8 cellular contexts compared by ENCODE assay signal in genomic region chr12:88141774-88142609, GRCh38. TPM values are rescaled to one million over a fixed set of nuclear protein-coding genes. Genes with fewer than 3 reads are reported as not detected.
DNase-seq lines count a peak whose midpoint lies in the region; ATAC-seq lines count a peak whose summit lies in the region.

TSS of gene CEP290 (minus strand) at chr12:88142088. CDS start at chr12:88141307, 781 bp downstream.
TSS of gene TMTC3 (plus strand) at chr12:88142307. CDS start at chr12:88148316, 6,009 bp downstream.

- peak within 1 kb of the TSS; percentile 88 for H3K4me3 Mint-ChIP-seq in activated CD4-positive, alpha-beta T cell treated with anti-CD3 and anti-CD28 coated beads, Interleukin-2, amount 10 ng/mL, durations not matched to agents 7 days and 5 days

- H3K9me3 Mint-ChIP-seq in activated CD4-positive, alpha-beta T cell treated with anti-CD3 and anti-CD28 coated beads, Interleukin-2, amount 10 ng/mL, durations not matched to agents 7 days and 5 days = no peaks in the 10 kb centered on the region

- CTCF ChIA-PET in activated CD4-positive, alpha-beta T cell treated with anti-CD3 and anti-CD28 coated beads, Interleukin-2, amount 10 ng/mL, durations not matched to agents 7 days and 5 days (lab: Charles Lee) = interaction anchor here (0.6 to 1.9 kb wide), 4 partner anchors 11 to 47 kb away, joined by 3 to 6 read pairs (median 5); no protein-coding TSS in a partner anchor

- POLR2A ChIA-PET in activated CD4-positive, alpha-beta T cell treated with anti-CD3 and anti-CD28 coated beads, Interleukin-2, amount 10 ng/mL, durations not matched to agents 7 days and 5 days (lab: Charles Lee) = no interaction called here

- ATAC-seq in GM19351 (IDR thresholded peaks at IDR 0.05; ENCODE audit: unreplicated experiment) (peak; percentile 91), HG03520 (IDR thresholded peaks at IDR 0.05; ENCODE audit: unreplicated experiment) (peak; percentile 96), left colon (peak; percentile 94)

- H3K27ac Mint-ChIP-seq in activated CD4-positive, alpha-beta T cell treated with anti-CD3 and anti-CD28 coated beads, Interleukin-2, amount 10 ng/mL, durations not matched to agents 7 days and 5 days = peak within 1 kb of the TSS; percentile 93

- H3K4me1 Mint-ChIP-seq in activated CD4-positive, alpha-beta T cell treated with anti-CD3 and anti-CD28 coated beads, Interleukin-2, amount 10 ng/mL, durations not matched to agents 7 days and 5 days = peaks cover 32% of the 10 kb centered on the region

- H3K36me3 Mint-ChIP-seq in activated CD4-positive, alpha-beta T cell treated with anti-CD3 and anti-CD28 coated beads, Interleukin-2, amount 10 ng/mL, durations not matched to agents 7 days and 5 days (ENCODE audit: low read depth) = peaks cover 11% of the 10 kb centered on the region

- peak; percentile 85 to 99 (median 97) for DNase-seq in C1 segment of cervical spinal cord (lab: John Stamatoyannopoulos, UW)
- peak; percentile 99 for DNase-seq in NCI-H526 treated with DMSO at 0.1 percent for 48 hours (lab: John Stamatoyannopoulos, UW)
- peak; percentile 96 for DNase-seq in activated CD4-positive, alpha-beta T cell treated with anti-CD3 and anti-CD28 coated beads, Interleukin-2, amount 10 ng/mL, durations not matched to agents 7 days and 5 days
- peak; percentile 58 for DNase-seq in cortex of kidney (lab: John Stamatoyannopoulos, UW)
- DNase-seq in left colon = peak; percentile 95 to 98
- peak; percentile 78 to 82 for DNase-seq in stimulated activated CD4-positive, alpha-beta T cell treated with anti-CD3 and anti-CD28 coated beads, Interleukin-1b, Interleukin-23, amount 100 ng/mL, for 4 hours (ENCODE audit: low read depth in 2 of 2)

- no peaks in the 10 kb centered on the region for H3K27me3 Mint-ChIP-seq in activated CD4-positive, alpha-beta T cell treated with anti-CD3 and anti-CD28 coated beads, Interleukin-2, amount 10 ng/mL, durations not matched to agents 7 days and 5 days

- intact Hi-C loops in left colon (cut with DNase I, micrococcal nuclease) = no loop called here

RNA-seq across cellular contexts. Expression of gene CEP290, which starts in this region (rescaled TPM):
- 10 to 100 TPM; 10.9 to 12.2 TPM for total RNA-seq in activated CD4-positive, alpha-beta T cell treated with anti-CD3 and anti-CD28 coated beads, Interleukin-2, amount 10 ng/mL, durations not matched to agents 7 days and 5 days
- total RNA-seq in left colon = 1 to 10 TPM; 8.5 to 9.7 TPM

RNA-seq across cellular contexts. Expression of gene TMTC3, which starts in this region (rescaled TPM):
- 1 to 10 TPM; 6.1 to 6.4 TPM for total RNA-seq in activated CD4-positive, alpha-beta T cell treated with anti-CD3 and anti-CD28 coated beads, Interleukin-2, amount 10 ng/mL, durations not matched to agents 7 days and 5 days
- 10 to 100 TPM; 13.0 to 15.2 TPM for total RNA-seq in left colon

Comparison
In these comparisons a context has a peak if more than half of its experiments do, and no peak if none do; other contexts are left out.
1. Peak in every context shown above with its lines: DNase-seq and ATAC-seq.